5 cellular contexts compared by ENCODE assay signal in the genomic region with DNA sequence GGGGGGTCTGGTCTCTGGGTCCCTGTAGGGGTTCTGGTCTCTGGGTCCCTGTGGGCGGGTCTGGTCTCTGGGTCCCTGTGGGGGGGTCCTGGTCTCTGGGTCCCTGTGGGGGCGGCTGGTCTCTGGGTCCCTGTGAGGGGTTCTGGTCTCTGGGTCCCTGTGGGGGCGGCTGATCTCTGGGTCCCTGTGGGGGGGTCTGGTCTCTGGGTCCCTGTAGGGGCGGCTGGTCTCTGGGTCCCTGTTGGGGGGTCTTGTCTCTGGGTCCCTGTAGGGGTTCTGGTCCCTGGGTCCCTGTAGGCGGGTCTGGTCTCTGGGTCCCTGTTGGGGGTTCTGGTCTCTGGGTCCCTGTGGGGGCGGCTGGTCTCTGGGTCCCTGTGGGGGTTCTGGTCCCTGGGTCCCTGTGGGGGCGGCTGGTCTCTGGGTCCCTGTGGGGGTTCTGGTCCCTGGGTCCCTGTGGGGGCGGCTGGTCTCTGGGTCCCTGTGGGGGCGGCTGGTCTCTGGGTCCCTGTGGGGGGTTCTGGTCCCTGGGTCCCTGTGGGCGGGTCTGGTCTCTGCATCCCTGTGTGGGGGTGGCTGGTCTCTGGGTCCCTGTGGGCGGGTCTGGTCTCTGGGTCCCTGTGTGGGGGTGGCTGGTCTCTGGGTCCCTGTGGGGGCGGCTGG. TPM values are rescaled to one million over a fixed set of nuclear protein-coding genes. Genes with fewer than 3 reads are reported as not detected.
"Had no signal": no experiment of that assay in that cellular context is flagged by ENCODE, and none has a peak within 500 bp of the region (broad histone marks: within the 10 kb centered on the region; RNA-seq: fewer than 3 reads in every experiment).

No MANE protein-coding gene starts in this region.

RNA-seq across cellular contexts. Expression of gene KNDC1, which starts 22.4 kb away (rescaled TPM):
- total RNA-seq: M059J, Right ventricle myocardium inferior had no signal

RNA-seq across cellular contexts. Expression of gene ADGRA1, which starts 49.9 kb away (rescaled TPM):
- total RNA-seq: K562, M059J, Right ventricle myocardium inferior, SJSA1 had no signal
- polyA plus RNA-seq: IgD-negative memory B cell, K562 had no signal
